In genomic region chr2:85132834-85133637, GRCh38 we compare ENCODE assay signal across 8 cellular contexts. TPM values are rescaled to one million over a fixed set of nuclear protein-coding genes. Genes with fewer than 3 reads are reported as not detected.
DNase-seq lines count a peak whose midpoint lies in the region; ATAC-seq lines count a peak whose summit lies in the region.

Gene TCF7L1, plus strand, starts transcription at chr2:85133392. Its CDS starts 293 bp downstream, at chr2:85133685.

- H3K4me1 ChIP-seq in BLaER1 = peaks cover 16% of the 10 kb centered on the region

- H3K9me3 ChIP-seq in BLaER1 = no peaks in the 10 kb centered on the region

- H3K27ac ChIP-seq in BLaER1 = no peak within 1 kb of the TSS

- H3K9ac ChIP-seq in BLaER1 = peak within 1 kb of the TSS; percentile 53; the same call in 1 of the 2 replicates

- ATAC-seq in natural killer cell treated with Interleukin-12 subunit alpha and Interleukin-12 subunit beta and Interleukin-15 and Interleukin-18, amount 100 ng/mL, for 72 hours = peak; percentile 70 to 82
- ATAC-seq in HG02571 (IDR thresholded peaks at IDR 0.05; ENCODE audit: unreplicated experiment) (no peak), GM19463 (IDR thresholded peaks at IDR 0.05; ENCODE audit: unreplicated experiment) (no peak)

- H3K36me3 Mint-ChIP-seq in activated naive CD4-positive, alpha-beta T cell treated with anti-CD3 and anti-CD28 coated beads, Interleukin-2, amount 10 ng/mL, durations not matched to agents 7 days and 5 days = no peaks in the 10 kb centered on the region
- no peaks in the 10 kb centered on the region for H3K36me3 Mint-ChIP-seq in natural killer cell treated with Interleukin-12 subunit alpha and Interleukin-12 subunit beta and Interleukin-15 and Interleukin-18, amount 100 ng/mL, for 72 hours

- peaks cover 18% of the 10 kb centered on the region for H4K20me1 ChIP-seq in BLaER1

- peaks cover 12% of the 10 kb centered on the region for H3K4me1 Mint-ChIP-seq in activated naive CD4-positive, alpha-beta T cell treated with anti-CD3 and anti-CD28 coated beads, Interleukin-2, amount 10 ng/mL, durations not matched to agents 7 days and 5 days
- H3K4me1 Mint-ChIP-seq in natural killer cell treated with Interleukin-12 subunit alpha and Interleukin-12 subunit beta and Interleukin-15 and Interleukin-18, amount 100 ng/mL, for 72 hours (ENCODE audit: low read depth in 2 of 2) = no peaks in the 10 kb centered on the region

- DNase-seq in GM19238 (ENCODE audit: insufficient read length, low spot score) = peak; percentile 26
- DNase-seq in NCI-H2227 treated with DMSO at 0.1 percent for 48 hours (lab: John Stamatoyannopoulos, UW) = peak; percentile 83
- peak; percentile 60 for DNase-seq in activated naive CD4-positive, alpha-beta T cell treated with anti-CD3 and anti-CD28 coated beads, Interleukin-2, amount 10 ng/mL, durations not matched to agents 7 days and 5 days
- peak; percentile 73 for DNase-seq in foreskin melanocyte
- peak; percentile 69 for DNase-seq in natural killer cell treated with Interleukin-12 subunit alpha and Interleukin-12 subunit beta and Interleukin-15 and Interleukin-18, amount 100 ng/mL, for 72 hours (ENCODE audit: low spot score)

- H3K27me3 ChIP-seq in BLaER1 = peaks cover 54% of the 10 kb centered on the region

- CTCF ChIA-PET in activated naive CD4-positive, alpha-beta T cell treated with anti-CD3 and anti-CD28 coated beads, Interleukin-2, amount 10 ng/mL, durations not matched to agents 7 days and 5 days (lab: Charles Lee) = interaction anchor here (0.9 to 1.0 kb wide), 2 partner anchors 155 to 207 kb away, joined by 3 to 4 read pairs; no protein-coding TSS in a partner anchor

- H3K4me3 ChIP-seq in BLaER1 = peak within 1 kb of the TSS; percentile 76

- peaks cover 78% of the 10 kb centered on the region for H3K27me3 Mint-ChIP-seq in activated naive CD4-positive, alpha-beta T cell treated with anti-CD3 and anti-CD28 coated beads, Interleukin-2, amount 10 ng/mL, durations not matched to agents 7 days and 5 days
- H3K27me3 Mint-ChIP-seq in natural killer cell treated with Interleukin-12 subunit alpha and Interleukin-12 subunit beta and Interleukin-15 and Interleukin-18, amount 100 ng/mL, for 72 hours = peaks cover 36 to 39% of the 10 kb centered on the region in 2 donors

- H3K27ac Mint-ChIP-seq in activated naive CD4-positive, alpha-beta T cell treated with anti-CD3 and anti-CD28 coated beads, Interleukin-2, amount 10 ng/mL, durations not matched to agents 7 days and 5 days = no peak within 1 kb of the TSS
- no peak within 1 kb of the TSS for H3K27ac Mint-ChIP-seq in natural killer cell treated with Interleukin-12 subunit alpha and Interleukin-12 subunit beta and Interleukin-15 and Interleukin-18, amount 100 ng/mL, for 72 hours

- H3K4me3 Mint-ChIP-seq in activated naive CD4-positive, alpha-beta T cell treated with anti-CD3 and anti-CD28 coated beads, Interleukin-2, amount 10 ng/mL, durations not matched to agents 7 days and 5 days = peak within 1 kb of the TSS; percentile 71
- H3K4me3 Mint-ChIP-seq in natural killer cell treated with Interleukin-12 subunit alpha and Interleukin-12 subunit beta and Interleukin-15 and Interleukin-18, amount 100 ng/mL, for 72 hours = peak within 1 kb of the TSS; percentile 57

- no peaks in the 10 kb centered on the region for H3K9me3 Mint-ChIP-seq in activated naive CD4-positive, alpha-beta T cell treated with anti-CD3 and anti-CD28 coated beads, Interleukin-2, amount 10 ng/mL, durations not matched to agents 7 days and 5 days
- H3K9me3 Mint-ChIP-seq in natural killer cell treated with Interleukin-12 subunit alpha and Interleukin-12 subunit beta and Interleukin-15 and Interleukin-18, amount 100 ng/mL, for 72 hours = no peaks in the 10 kb centered on the region

- no peaks in the 10 kb centered on the region for H3K36me3 ChIP-seq in BLaER1

- H3K4me2 ChIP-seq in BLaER1 = peak within 1 kb of the TSS; percentile 98

RNA-seq across cellular contexts. Expression of gene TCF7L1, which starts in this region (rescaled TPM):
- under 1 TPM in 1 of 2 donors, not detected in 1; 0.14 TPM for total RNA-seq in natural killer cell treated with Interleukin-12 subunit alpha and Interleukin-12 subunit beta and Interleukin-15 and Interleukin-18, amount 100 ng/mL, for 72 hours

Comparison
In these comparisons a context has a peak if more than half of its experiments do, and no peak if none do; other contexts are left out.
1. Peak in DNase-seq and ATAC-seq in natural killer cell treated with Interleukin-12 subunit alpha and Interleukin-12 subunit beta and Interleukin-15 and Interleukin-18, amount 100 ng/mL, for 72 hours; RNA of the gene not detected or under 1 TPM.
2. DNase-seq: peak in every context shown above with its lines; median percentile 83 in NCI-H2227 treated with DMSO at 0.1 percent for 48 hours; 73 in foreskin melanocyte; 69 in natural killer cell treated with Interleukin-12 subunit alpha and Interleukin-12 subunit beta and Interleukin-15 and Interleukin-18, amount 100 ng/mL, for 72 hours; 60 in activated naive CD4-positive, alpha-beta T cell treated with anti-CD3 and anti-CD28 coated beads, Interleukin-2, amount 10 ng/mL, durations not matched to agents 7 days and 5 days; 26 in GM19238.